ENCODE assay signal across 1 cellular context in the genomic region with DNA sequence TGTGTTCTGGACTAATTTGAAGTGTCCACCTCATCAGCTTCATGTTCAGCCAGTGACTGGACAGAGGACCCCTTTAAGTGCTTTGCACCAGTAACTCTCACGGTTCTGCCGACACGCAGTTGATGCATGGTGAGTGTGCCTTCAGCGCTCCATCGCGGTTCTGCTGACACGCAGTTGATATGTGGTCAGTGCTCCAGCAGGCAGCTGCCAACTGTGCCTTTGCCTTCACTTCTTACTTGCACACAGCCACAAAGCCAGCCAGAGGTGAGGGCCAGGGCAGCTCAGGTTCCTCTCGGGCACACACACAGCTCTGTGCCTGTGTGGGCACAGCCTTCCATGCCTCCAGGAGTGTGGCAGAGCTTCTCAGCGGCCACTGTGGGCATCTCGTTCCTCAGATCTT.
TF ChIP-seq lines count a peak whose summit lies in the region.

No MANE protein-coding gene starts in this region.

TF ChIP-seq in IMR-90, 13 proteins besides CTCF, POLR2A, EP300 and RAD21:
- TF ChIP-seq FOS (IDR thresholded peaks at IDR 0.05; ENCODE audit: low read depth, low read length) (no peak), MAZ (IDR thresholded peaks at IDR 0.05; ENCODE audit: borderline replicate concordance, low read depth, low read length) (no peak), CEBPB (IDR thresholded peaks at IDR 0.05; ENCODE audit: low read depth, low read length) (no peak)
